ENCODE assay signal across 12 cellular contexts in the genomic region with DNA sequence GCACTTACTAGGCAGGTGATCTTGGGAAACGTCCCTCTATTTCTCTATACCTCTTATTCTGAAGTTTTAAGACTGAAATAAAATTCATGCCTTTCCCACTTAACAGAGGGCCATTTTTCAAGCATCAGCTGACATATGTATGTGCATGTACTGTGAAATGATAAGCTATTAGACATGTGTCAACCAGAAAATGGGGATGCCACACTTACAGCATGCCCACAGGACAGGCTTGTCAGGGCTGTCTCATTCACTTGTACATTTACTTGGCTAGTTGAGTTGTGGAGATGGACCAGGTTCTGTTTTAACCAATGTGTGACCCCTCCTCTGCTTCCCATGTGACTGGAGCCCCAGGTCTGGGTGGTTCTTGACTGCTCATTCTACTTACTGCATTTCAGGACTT.
A peak's percentile ranks its signal among the peaks of the same experiment; 100 is the strongest.
DNase-seq lines count a peak whose midpoint lies in the region; ATAC-seq, FAIRE-seq and TF ChIP-seq lines count a peak whose summit lies in the region.
"Had no signal": no experiment of that assay in that cellular context is flagged by ENCODE, and none has a peak within 500 bp of the region (broad histone marks: within the 10 kb centered on the region; RNA-seq: fewer than 3 reads in every experiment).

No MANE protein-coding gene starts in this region.

- TF ChIP-seq POLR2A in thyroid gland (IDR thresholded peaks at IDR 0.05) (no peak), GM12891 (IDR thresholded peaks at IDR 0.05; ENCODE audit: low read depth, low read length) (no peak)

- H3K27me3 Mint-ChIP-seq in endothelial cell (ENCODE audit: unreplicated experiment), result peaks cover 14% of the 10 kb centered on the region
- no peaks in the 10 kb centered on the region for H3K27me3 Mint-ChIP-seq in activated T-cell treated with anti-CD3 and anti-CD28 coated beads, Interleukin-2, amount 50 U/mL, for 4 hours (ENCODE audit: low read depth)

- H3K27ac Mint-ChIP-seq in endothelial cell (ENCODE audit: unreplicated experiment), result peak overlapping the region; percentile 45

- H3K36me3 ChIP-seq in thyroid gland, result no peaks in the 10 kb centered on the region

- no peak overlapping the region for H3K4me3 ChIP-seq in thyroid gland (replicated peaks in 1 of 3)

- H3K27ac ChIP-seq in thyroid gland, result peak overlapping the region; percentile 91 to 95 (median 94)

- no peak for DNase-seq in endothelial cell (ENCODE audit: low spot score)
- no peak for DNase-seq in thyroid gland
- no peak for DNase-seq in Ammon's horn (ENCODE audit: low spot score)
- DNase-seq in GM12891 (ENCODE audit: insufficient read length, low spot score), result no peak
- DNase-seq in activated T-cell treated with anti-CD3 and anti-CD28 coated beads, Interleukin-2, amount 50 U/mL, for 4 hours, result no peak
- DNase-seq: cerebellar nuclear complex; DMS153; NCI-H1417; stimulated activated naive CD4-positive, alpha-beta T cell had no signal

- peak overlapping the region; percentile 86 for H3K4me3 Mint-ChIP-seq in endothelial cell (ENCODE audit: unreplicated experiment)
- H3K4me3 Mint-ChIP-seq in activated T-cell treated with anti-CD3 and anti-CD28 coated beads, Interleukin-2, amount 50 U/mL, for 4 hours, result no peak overlapping the region

- no peak for TF ChIP-seq CTCF in endothelial cell (IDR thresholded peaks at IDR 0.05; ENCODE audit: unreplicated experiment)
- no peak for TF ChIP-seq CTCF in thyroid gland (IDR thresholded peaks at IDR 0.05)

- H3K4me1 ChIP-seq in thyroid gland, result peaks cover 86 to 89% of the 10 kb centered on the region in 2 donors

- WGBS in thyroid gland, 2 donors, result 70 to 73% methylated on average over 1 of the region's 1 CpG

- no peak for FAIRE-seq in GM12891 (lab: Jason Lieb, UNC)

- ATAC-seq in GM21360 (IDR thresholded peaks at IDR 0.05; ENCODE audit: unreplicated experiment) (peak; percentile 14), HG03342 (IDR thresholded peaks at IDR 0.05; ENCODE audit: unreplicated experiment) (peak; percentile 24), HG02870 (IDR thresholded peaks at IDR 0.05; ENCODE audit: unreplicated experiment) (no peak)
- no peak for ATAC-seq in activated T-cell treated with anti-CD3 and anti-CD28 coated beads, Interleukin-2, amount 50 U/mL, for 4 hours

- H3K9me3 ChIP-seq in thyroid gland, result no peaks in the 10 kb centered on the region

- H3K4me1 Mint-ChIP-seq in endothelial cell (ENCODE audit: unreplicated experiment), result peaks cover 94% of the 10 kb centered on the region
- H3K4me1 Mint-ChIP-seq in activated T-cell treated with anti-CD3 and anti-CD28 coated beads, Interleukin-2, amount 50 U/mL, for 4 hours (ENCODE audit: low read depth), result peaks cover 31% of the 10 kb centered on the region

- peaks cover 27% of the 10 kb centered on the region for H3K36me3 Mint-ChIP-seq in endothelial cell (ENCODE audit: low read depth, unreplicated experiment)
- peaks cover 2% of the 10 kb centered on the region for H3K36me3 Mint-ChIP-seq in activated T-cell treated with anti-CD3 and anti-CD28 coated beads, Interleukin-2, amount 50 U/mL, for 4 hours (ENCODE audit: insufficient read depth)

- intact Hi-C loops in thyroid gland (cut with DNase I), result loop anchor here (10.0 kb wide), 1 partner anchor 65 kb away; no protein-coding TSS in a partner anchor

- no peaks in the 10 kb centered on the region for H3K9me3 Mint-ChIP-seq in endothelial cell (ENCODE audit: unreplicated experiment)
- H3K9me3 Mint-ChIP-seq in activated T-cell treated with anti-CD3 and anti-CD28 coated beads, Interleukin-2, amount 50 U/mL, for 4 hours, result no peaks in the 10 kb centered on the region

- H3K27me3 ChIP-seq in thyroid gland, result no peaks in the 10 kb centered on the region

TF ChIP-seq in GM12891, 5 proteins besides CTCF, POLR2A, EP300 and RAD21:
- no peak for TF ChIP-seq PAX5 (IDR thresholded peaks at IDR 0.05; ENCODE audit: insufficient read depth, low read length, severe bottlenecking)
- no peak for TF ChIP-seq TAF1 (IDR thresholded peaks at IDR 0.05; ENCODE audit: low read depth, low read length)
- no peak for TF ChIP-seq POLR2AphosphoS5 (IDR thresholded peaks at IDR 0.05; ENCODE audit: low read depth, low read length)
- TF ChIP-seq POU2F2 (IDR thresholded peaks at IDR 0.05; ENCODE audit: low read depth, low read length), result no peak
- TF ChIP-seq SPI1 (IDR thresholded peaks at IDR 0.05; ENCODE audit: low read depth, low read length), result no peak

Comparison
In these comparisons a context has a peak if more than half of its experiments do, and no peak if none do; other contexts are left out.
1. ATAC-seq: peak in GM21360 (single experiment) and HG03342 (single experiment); none in HG02870 (single experiment) and activated T-cell treated with anti-CD3 and anti-CD28 coated beads, Interleukin-2, amount 50 U/mL, for 4 hours (0 of 2).